In genomic region chr7:118801366-118801765, GRCh38 we compare ENCODE assay signal across 34 cellular contexts.
DNase-seq lines count a peak whose midpoint lies in the region; ATAC-seq, FAIRE-seq and TF ChIP-seq lines count a peak whose summit lies in the region.
"Had no signal": no experiment of that assay in that cellular context is flagged by ENCODE, and none has a peak within 500 bp of the region (broad histone marks: within the 10 kb centered on the region; RNA-seq: fewer than 3 reads in every experiment).

No MANE protein-coding gene starts in this region.

- CTCF ChIA-PET in SK-N-SH (lab: Yijun Ruan, JAX) (no interaction called here), HEK293 (lab: Yijun Ruan, JAX) (no interaction called here), K562 (lab: Yijun Ruan, JAX; ENCODE audit: low intra/inter-chr PET ratio) (no interaction called here)

- 18% methylated on average over 2 of the region's 2 CpGs for WGBS in SK-N-SH (ENCODE audit: low lambda C conversion rate)
- 8% methylated on average over 2 of the region's 2 CpGs for WGBS in K562 (ENCODE audit: insufficient coverage, low coverage, missing lambda C conversion rate)

- H3K4me1 ChIP-seq in SK-N-SH (ENCODE audit: control insufficient read depth in 1 of 2, insufficient read depth in 2 of 2, low read depth in 1 of 2, low read length in 1 of 2) (no peaks in the 10 kb centered on the region), HEK293 (ENCODE audit: control insufficient read depth, insufficient read depth, low read length) (no peaks in the 10 kb centered on the region), K562 (replicated peaks in 1 of 2; ENCODE audit: control insufficient read depth in 2 of 2, insufficient read depth in 2 of 2, low read length in 2 of 2) (no peaks in the 10 kb centered on the region)
- H3K4me1 ChIP-seq: A549; BE2C; BLaER1; BLaER1 treated with 17β-estradiol and CSF1 and Interleukin-3, amounts not matched to agents 10 nM and 100 nM; Caco-2 had no signal

- H3K9me1 ChIP-seq in K562 (ENCODE audit: control insufficient read depth, insufficient read depth, low read length), result no peaks in the 10 kb centered on the region

- H3F3A ChIP-seq in SK-N-SH (replicated peaks; ENCODE audit: insufficient read depth), result no peaks in the 10 kb centered on the region

- H3K9ac ChIP-seq in SK-N-SH (no peak overlapping the region), K562 (ENCODE audit: insufficient read depth in 1 of 2, low read depth in 2 of 2, low read length in 2 of 2) (no peak overlapping the region)
- H3K9ac ChIP-seq: BLaER1; BLaER1 treated with 17β-estradiol and CSF1 and Interleukin-3, amounts not matched to agents 10 nM and 100 nM had no signal

- H3K79me2 ChIP-seq in SK-N-SH (ENCODE audit: insufficient read depth), result no peaks in the 10 kb centered on the region
- H3K79me2 ChIP-seq in K562 (ENCODE audit: control insufficient read depth, insufficient read depth, low read length), result no peaks in the 10 kb centered on the region

- H3K4me2 ChIP-seq in SK-N-SH, result no peak overlapping the region
- H3K4me2 ChIP-seq in K562 (ENCODE audit: insufficient read depth, low read length), result no peak overlapping the region
- H3K4me2 ChIP-seq: A549; BLaER1; BLaER1 treated with 17β-estradiol and CSF1 and Interleukin-3, amounts not matched to agents 10 nM and 100 nM had no signal

- FAIRE-seq in K562 (lab: Jason Lieb, UNC), result no peak
- FAIRE-seq: A549, D721Med had no signal

- no peak for DNase-seq in SK-N-SH
- no peak for DNase-seq in K562 (ENCODE audit: extremely low read depth in 1 of 4, low spot score in 3 of 4)
- no peak for DNase-seq in T-helper 2 cell treated with Interferon-gamma antibody and Interleukin-4, amounts not matched to agents 5 μg/mL and 100 μg/mL, for 36 hours (ENCODE audit: low spot score)
- DNase-seq: 8988T; ACHN; AML-193; BE2C; C1 segment of cervical spinal cord; Caco-2; Calu3; CD4-positive, alpha-beta memory T cell; CD4-positive, alpha-beta T cell; CD4-positive, CD25-positive, alpha-beta regulatory T cell; CD8-positive, alpha-beta memory T cell; CD8-positive, alpha-beta T cell; COR-L47; DMS 273 treated with DMSO at 0.1 percent for 48 hours; DMS153; DMS53; DMS79; DMS79 treated with DMSO at 0.1 percent for 48 hours; DND-41; EL had no signal

- no peaks in the 10 kb centered on the region for H3K4me1 Mint-ChIP-seq in T-helper 2 cell treated with Interferon-gamma antibody and Interleukin-4, amounts not matched to agents 5 μg/mL and 100 μg/mL, for 36 hours (ENCODE audit: low read depth)
- H3K4me1 Mint-ChIP-seq: B cell; CD14-positive monocyte; CD4-positive, alpha-beta memory T cell; CD4-positive, CD25-positive, alpha-beta regulatory T cell; CD8-positive, alpha-beta memory T cell had no signal

- intact Hi-C loops in K562 (cut with micrococcal nuclease), result no loop called here

- TF ChIP-seq CTCF in SK-N-SH (IDR thresholded peaks at IDR 0.05), result no peak
- TF ChIP-seq CTCF in HEK293 (tag by site-specific recombination; IDR thresholded peaks at IDR 0.05), result no peak
- TF ChIP-seq CTCF in K562 (IDR thresholded peaks at IDR 0.05 in 2 of 3, conservative IDR thresholded peaks at IDR 0.05 in 1 of 3; ENCODE audit: insufficient read depth in 2 of 3, low read depth in 1 of 3, low read length in 3 of 3), result no peak

- TF ChIP-seq POLR2A in K562 (conservative IDR thresholded peaks at IDR 0.05), result no peak

- H3K4me3 ChIP-seq in SK-N-SH (ENCODE audit: low read depth in 2 of 2, low read length in 1 of 2) (no peak overlapping the region), HEK293 (ENCODE audit: low read depth, low read length) (no peak overlapping the region), K562 (no peak overlapping the region)
- H3K4me3 ChIP-seq: A549; BLaER1; BLaER1 treated with 17β-estradiol and CSF1 and Interleukin-3, amounts not matched to agents 10 nM and 100 nM had no signal

- peaks cover 31% of the 10 kb centered on the region for H3K9me3 Mint-ChIP-seq in T-helper 2 cell treated with Interferon-gamma antibody and Interleukin-4, amounts not matched to agents 5 μg/mL and 100 μg/mL, for 36 hours

- BruUV-seq in K562 (replicated peaks; lab: Mats Ljungman, UMichigan), result no TSS peak

- no peaks in the 10 kb centered on the region for H3K36me3 Mint-ChIP-seq in T-helper 2 cell treated with Interferon-gamma antibody and Interleukin-4, amounts not matched to agents 5 μg/mL and 100 μg/mL, for 36 hours (ENCODE audit: low read depth)
- H3K36me3 Mint-ChIP-seq: CD14-positive monocyte; CD4-positive, alpha-beta memory T cell; CD8-positive, alpha-beta memory T cell; CD8-positive, alpha-beta T cell had no signal

- H3K27ac ChIP-seq in SK-N-SH (ENCODE audit: low read depth in 2 of 2, low read length in 1 of 2), result no peak overlapping the region
- no peak overlapping the region for H3K27ac ChIP-seq in HEK293 (ENCODE audit: extremely low read depth, low read depth, low read length)
- H3K27ac ChIP-seq in K562 (ENCODE audit: extremely low read depth, low read depth, low read length), result no peak overlapping the region
- H3K27ac ChIP-seq: 22Rv1; A549; BLaER1; BLaER1 treated with 17β-estradiol and CSF1 and Interleukin-3, amounts not matched to agents 10 nM and 100 nM; C4-2B had no signal

- TF ChIP-seq EP300 in SK-N-SH (IDR thresholded peaks at IDR 0.05; ENCODE audit: borderline replicate concordance in 1 of 2, low read depth in 1 of 2, low read length in 1 of 2) (no peak), K562 (IDR thresholded peaks at IDR 0.05; ENCODE audit: low read length) (no peak)

- H3K27ac Mint-ChIP-seq in T-helper 2 cell treated with Interferon-gamma antibody and Interleukin-4, amounts not matched to agents 5 μg/mL and 100 μg/mL, for 36 hours, result no peak overlapping the region
- H3K27ac Mint-ChIP-seq: B cell; CD14-positive monocyte; CD4-positive, alpha-beta memory T cell; CD4-positive, alpha-beta T cell; CD4-positive, CD25-positive, alpha-beta regulatory T cell; CD8-positive, alpha-beta memory T cell; CD8-positive, alpha-beta T cell had no signal

- in situ Hi-C loops in K562 (cut with MboI), result no loop called here

- no peaks in the 10 kb centered on the region for H3K27me3 ChIP-seq in SK-N-SH (ENCODE audit: insufficient read depth)
- H3K27me3 ChIP-seq in K562 (ENCODE audit: control insufficient read depth in 2 of 2, insufficient read depth in 2 of 2, low read length in 2 of 2), result no peaks in the 10 kb centered on the region
- H3K27me3 ChIP-seq: BE2C; BLaER1; BLaER1 treated with 17β-estradiol and CSF1 and Interleukin-3, amounts not matched to agents 10 nM and 100 nM had no signal

- no peaks in the 10 kb centered on the region for H3K27me3 Mint-ChIP-seq in T-helper 2 cell treated with Interferon-gamma antibody and Interleukin-4, amounts not matched to agents 5 μg/mL and 100 μg/mL, for 36 hours (ENCODE audit: low read depth)
- H3K27me3 Mint-ChIP-seq: B cell; CD4-positive, alpha-beta memory T cell; CD4-positive, alpha-beta T cell; CD4-positive, CD25-positive, alpha-beta regulatory T cell; CD8-positive, alpha-beta memory T cell had no signal

- H2AFZ ChIP-seq in SK-N-SH (ENCODE audit: low read depth) (no peak overlapping the region), K562 (ENCODE audit: low read depth, low read length) (no peak overlapping the region)

- H3K36me3 ChIP-seq in SK-N-SH (replicated peaks in 1 of 2; ENCODE audit: control insufficient read depth in 1 of 2, insufficient read depth in 2 of 2, low read length in 1 of 2), result no peaks in the 10 kb centered on the region
- no peaks in the 10 kb centered on the region for H3K36me3 ChIP-seq in HEK293 (ENCODE audit: control insufficient read depth in 2 of 2, insufficient read depth in 1 of 2, low read length in 2 of 2)
- H3K36me3 ChIP-seq in K562 (ENCODE audit: control insufficient read depth, insufficient read depth, low read length), result no peaks in the 10 kb centered on the region
- H3K36me3 ChIP-seq: BE2C; BLaER1; BLaER1 treated with 17β-estradiol and CSF1 and Interleukin-3, amounts not matched to agents 10 nM and 100 nM had no signal

- no peak overlapping the region for H3K4me3 Mint-ChIP-seq in T-helper 2 cell treated with Interferon-gamma antibody and Interleukin-4, amounts not matched to agents 5 μg/mL and 100 μg/mL, for 36 hours
- H3K4me3 Mint-ChIP-seq: B cell; CD14-positive monocyte; CD4-positive, alpha-beta memory T cell; CD4-positive, alpha-beta T cell; CD4-positive, CD25-positive, alpha-beta regulatory T cell; CD8-positive, alpha-beta memory T cell; CD8-positive, alpha-beta T cell had no signal

- H3K9me3 ChIP-seq in SK-N-SH (no peaks in the 10 kb centered on the region), HEK293 (ENCODE audit: control insufficient read depth, insufficient read depth, low read depth, low read length) (no peaks in the 10 kb centered on the region), K562 (replicated peaks; ENCODE audit: control insufficient read depth, insufficient read depth, low read depth, low read length) (no peaks in the 10 kb centered on the region)
- H3K9me3 ChIP-seq: A549, BE2C, BLaER1, Caco-2 had no signal

- H4K20me1 ChIP-seq in SK-N-SH (ENCODE audit: insufficient read depth) (no peaks in the 10 kb centered on the region; the same call in 1 of the 2 replicates), K562 (replicated peaks; ENCODE audit: control insufficient read depth, insufficient read depth, low read length) (no peaks in the 10 kb centered on the region)
- H4K20me1 ChIP-seq: BLaER1; BLaER1 treated with 17β-estradiol and CSF1 and Interleukin-3, amounts not matched to agents 10 nM and 100 nM had no signal

- no peaks in the 10 kb centered on the region for H3K9me2 ChIP-seq in SK-N-SH

- POLR2A ChIA-PET in SK-N-SH (lab: Yijun Ruan, JAX), result no interaction called here
- POLR2A ChIA-PET in HEK293 (lab: Yijun Ruan, JAX), result no interaction called here
- POLR2A ChIA-PET in K562 (lab: Yijun Ruan, JAX), result no interaction called here

- TF ChIP-seq RAD21 in SK-N-SH (IDR thresholded peaks at IDR 0.05; ENCODE audit: low read length), result no peak
- TF ChIP-seq RAD21 in K562 (CRISPR knock-in tag; conservative IDR thresholded peaks at IDR 0.05 in 1 of 2, IDR thresholded peaks at IDR 0.05 in 1 of 2), result no peak

- ATAC-seq in SK-N-SH treated with all-trans-retinoic acid at 6 μM for 48 hours (no peak), K562 (no peak), GM18519 (IDR thresholded peaks at IDR 0.05; ENCODE audit: low FRiP score, unreplicated experiment) (no peak)
- ATAC-seq: A549; CD8-positive, alpha-beta T cell had no signal

TF ChIP-seq in SK-N-SH treated with all-trans-retinoic acid at 6 μM for 48 hours, 23 proteins besides CTCF, POLR2A, EP300 and RAD21 (continues in another document):
- TF ChIP-seq BACH2 (CRISPR knock-in tag; IDR thresholded peaks at IDR 0.05; ENCODE audit: borderline replicate concordance) (no peak), ZNF70 (CRISPR knock-in tag; IDR thresholded peaks at IDR 0.05) (no peak)

TF ChIP-seq in K562, 482 proteins besides CTCF, POLR2A, EP300 and RAD21:
- TF ChIP-seq BRF1 (IDR thresholded peaks at IDR 0.05; ENCODE audit: borderline replicate concordance, extremely low read depth, insufficient read length) (no peak), ZNF146 (CRISPR knock-in tag; IDR thresholded peaks at IDR 0.05; ENCODE audit: unreplicated experiment) (peak; percentile 51)
